In the genomic region with DNA sequence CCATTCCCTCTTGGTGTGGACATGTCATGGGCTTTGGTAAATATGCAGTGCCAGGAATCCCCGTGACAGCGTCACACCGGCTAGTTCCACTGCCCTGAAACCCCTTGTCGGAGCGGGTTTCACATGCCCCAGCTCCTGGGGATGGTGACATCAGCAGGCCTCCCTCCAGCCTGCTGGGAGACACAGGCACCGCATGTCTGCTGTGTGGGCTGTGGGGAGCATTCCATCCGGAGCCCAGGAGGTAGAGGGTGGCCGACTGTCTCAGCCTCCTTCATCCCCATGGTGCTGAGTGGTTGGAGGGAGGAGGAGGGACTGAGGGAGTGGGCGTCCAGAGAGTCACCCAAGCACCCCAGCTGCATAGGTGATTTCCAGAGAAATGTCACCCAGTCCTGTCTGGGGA, we compare ENCODE assay signal across 25 cellular contexts.
DNase-seq lines count a peak whose midpoint lies in the region; ATAC-seq, FAIRE-seq and TF ChIP-seq lines count a peak whose summit lies in the region.
"Had no signal": no experiment of that assay in that cellular context is flagged by ENCODE, and none has a peak within 500 bp of the region (broad histone marks: within the 10 kb centered on the region; RNA-seq: fewer than 3 reads in every experiment).

No MANE protein-coding gene starts in this region.

- TF ChIP-seq RAD21 in H1 (IDR thresholded peaks at IDR 0.05 in 1 of 2, conservative IDR thresholded peaks at IDR 0.05 in 1 of 2; ENCODE audit: low read depth in 2 of 2, low read length in 2 of 2) = no peak

- H3K9me3 Mint-ChIP-seq in activated CD4-positive, alpha-beta T cell treated with anti-CD3 and anti-CD28 coated beads for 36 hours (ENCODE audit: low read depth) = peaks cover 8% of the 10 kb centered on the region

- no peak overlapping the region for H3K56ac ChIP-seq in H1 (replicated peaks; ENCODE audit: insufficient read length, low read depth, low read length)

- no peak overlapping the region for H4K5ac ChIP-seq in H1 (ENCODE audit: insufficient read length, low read depth, low read length)

- no peak overlapping the region for H3K27ac Mint-ChIP-seq in activated CD4-positive, alpha-beta T cell treated with anti-CD3 and anti-CD28 coated beads for 36 hours
- H3K27ac Mint-ChIP-seq: CD14-positive monocyte; CD4-positive, alpha-beta T cell; CD8-positive, alpha-beta memory T cell; GM23338 had no signal

- H3K27ac ChIP-seq in left ventricle myocardium inferior (replicated peaks) (no peak overlapping the region), A673 (ENCODE audit: low read depth, low read length, poor library complexity, severe bottlenecking) (no peak overlapping the region), SJSA1 (peak overlapping the region; percentile 79), H1 (ENCODE audit: low read depth, low read length) (no peak overlapping the region)
- H3K27ac ChIP-seq: 22Rv1; BLaER1 treated with 17β-estradiol and CSF1 and Interleukin-3, amounts not matched to agents 10 nM and 100 nM had no signal

- POLR2A ChIA-PET in A673 (lab: Charles Lee; ENCODE audit: low non-redundant PET) = no interaction called here
- POLR2A ChIA-PET in H1 (lab: Charles Lee; ENCODE audit: partially characterized antibody) = interaction anchor here (0.6 kb wide), 1 partner anchor 12 kb away, joined by 4 read pairs; no protein-coding TSS in a partner anchor
- POLR2A ChIA-PET in activated CD4-positive, alpha-beta T cell treated with anti-CD3 and anti-CD28 coated beads for 36 hours (lab: Charles Lee) = no interaction called here

- no peak overlapping the region for H2BK15ac ChIP-seq in H1 (ENCODE audit: low read length)

- H3K4me2 ChIP-seq in H1 (ENCODE audit: insufficient read depth in 1 of 2, low read depth in 2 of 2, low read length in 2 of 2) = no peak overlapping the region
- H3K4me2 ChIP-seq: BLaER1 treated with 17β-estradiol and CSF1 and Interleukin-3, amounts not matched to agents 10 nM and 100 nM; GM23338 had no signal

- H3K4me1 ChIP-seq in left ventricle myocardium inferior = no peaks in the 10 kb centered on the region
- peaks cover 19% of the 10 kb centered on the region for H3K4me1 ChIP-seq in A673 (ENCODE audit: insufficient read depth, low read length, poor library complexity, severe bottlenecking)
- H3K4me1 ChIP-seq in SJSA1 (replicated peaks) = peaks cover 44% of the 10 kb centered on the region
- no peaks in the 10 kb centered on the region; a peak in 1 of 7 replicates for H3K4me1 ChIP-seq in H1 (replicated peaks in 1 of 4; ENCODE audit: control insufficient read depth in 3 of 4, insufficient read depth in 4 of 4, low read length in 3 of 4)
- H3K4me1 ChIP-seq: BE2C, HAP-1 had no signal

- no peaks in the 10 kb centered on the region; the same call in 1 of the 2 replicates for H3K79me1 ChIP-seq in H1 (ENCODE audit: low read depth, low read length)

- no peak overlapping the region for H3K23ac ChIP-seq in H1 (ENCODE audit: insufficient read length)

- H3K27me3 ChIP-seq in left ventricle myocardium inferior (ENCODE audit: low read depth) (peaks cover 47% of the 10 kb centered on the region), A673 (replicated peaks; ENCODE audit: insufficient read depth, low read depth, low read length, poor library complexity) (no peaks in the 10 kb centered on the region), SJSA1 (replicated peaks) (no peaks in the 10 kb centered on the region), H1 (replicated peaks in 1 of 4; ENCODE audit: control insufficient read depth in 3 of 4, extremely low read depth in 1 of 4, insufficient read depth in 3 of 4, low read length in 3 of 4) (no peaks in the 10 kb centered on the region)
- H3K27me3 ChIP-seq: BE2C; BLaER1 treated with 17β-estradiol and CSF1 and Interleukin-3, amounts not matched to agents 10 nM and 100 nM had no signal

- CTCF ChIA-PET in A673 (lab: Charles Lee) (no interaction called here), H1 (lab: Charles Lee; ENCODE audit: partially characterized antibody) (interaction anchor here (1.0 to 1.3 kb wide), 2 partner anchors 10 to 174 kb away, joined by 3 to 4 read pairs; no protein-coding TSS in a partner anchor)
- CTCF ChIA-PET in activated CD4-positive, alpha-beta T cell treated with anti-CD3 and anti-CD28 coated beads for 36 hours (lab: Charles Lee) = no interaction called here

- no peak for TF ChIP-seq EP300 in H1 (IDR thresholded peaks at IDR 0.05; ENCODE audit: borderline replicate concordance in 1 of 2, low read depth in 2 of 2, low read length in 2 of 2)

- no peaks in the 10 kb centered on the region for H3K23me2 ChIP-seq in H1 (ENCODE audit: low read depth, low read length)

- peak overlapping the region; percentile 25; the same call in 1 of the 2 replicates for H4K8ac ChIP-seq in H1 (ENCODE audit: extremely low read depth, insufficient read depth, low read length)

- DNase-seq in Right ventricle myocardium inferior (ENCODE audit: missing footprints) = peak; percentile 9
- no peak for DNase-seq in left ventricle myocardium inferior
- peak; percentile 27 for DNase-seq in A673 (ENCODE audit: low spot score)
- DNase-seq in SJSA1 (ENCODE audit: low read depth in 1 of 2, low spot score in 2 of 2) = peak; percentile 62 to 70
- no peak for DNase-seq in H1 (ENCODE audit: low read depth in 1 of 2, low spot score in 2 of 2)
- DNase-seq in activated CD4-positive, alpha-beta T cell treated with anti-CD3 and anti-CD28 coated beads for 36 hours = no peak
- no peak for DNase-seq in HPDE6-E6E7 (ENCODE audit: extremely low spot score)
- DNase-seq in foreskin fibroblast = no peak
- DNase-seq: ACHN; AML-193; BE2C; CD4-positive, alpha-beta T cell; CD8-positive, alpha-beta memory T cell; DMS 273 treated with DMSO at 0.1 percent for 48 hours; GF-D8 had no signal

- 64% methylated on average over 8 of the region's 9 CpGs; no CpG with 5 or more reads in 1 of the 2 experiments for WGBS in H1 (ENCODE audit: extremely low coverage in 1 of 2, insufficient coverage in 1 of 2, insufficient read length in 1 of 2, insufficient replicate concordance in 2 of 2, low coverage in 1 of 2, low lambda C conversion rate in 2 of 2, missing lambda C conversion rate in 1 of 2), 2 experiments

- no peak overlapping the region for H3K4me3 ChIP-seq in left ventricle myocardium inferior
- H3K4me3 ChIP-seq in A673 (ENCODE audit: low read depth, low read length, poor library complexity, severe bottlenecking) = no peak overlapping the region
- H3K4me3 ChIP-seq in SJSA1 = no peak overlapping the region
- no peak overlapping the region for H3K4me3 ChIP-seq in H1 (ENCODE audit: extremely low read depth in 1 of 4, insufficient read depth in 2 of 4, low read depth in 3 of 4, low read length in 4 of 4)
- no peak overlapping the region for H3K4me3 ChIP-seq in foreskin fibroblast (ENCODE audit: low read depth in 1 of 2, low read length in 2 of 2)
- H3K4me3 ChIP-seq: BLaER1 treated with 17β-estradiol and CSF1 and Interleukin-3, amounts not matched to agents 10 nM and 100 nM; GM23338; HAP-1 had no signal

- FAIRE-seq in H1 (lab: Jason Lieb, UNC) = no peak
- FAIRE-seq: A204.1, D721Med, GM12891, GM18507, H54 had no signal

- no peak overlapping the region for H4K91ac ChIP-seq in H1 (replicated peaks; ENCODE audit: insufficient read length, low read length)

- no peaks in the 10 kb centered on the region for H4K20me1 ChIP-seq in H1 (replicated peaks in 1 of 2; ENCODE audit: control insufficient read depth in 1 of 2, insufficient read depth in 2 of 2, low read length in 2 of 2)

- TF ChIP-seq CTCF in left ventricle myocardium inferior (IDR thresholded peaks at IDR 0.05; ENCODE audit: borderline replicate concordance) (no peak), A673 (conservative IDR thresholded peaks at IDR 0.05; ENCODE audit: low read depth, low read length) (no peak), H1 (IDR thresholded peaks at IDR 0.05; ENCODE audit: control extremely low read depth in 1 of 3, insufficient read depth in 1 of 3, low read depth in 1 of 3, low read length in 3 of 3) (no peak), foreskin fibroblast (IDR thresholded peaks at IDR 0.05; ENCODE audit: low read depth, low read length) (no peak)

- H2AFZ ChIP-seq in H1 (ENCODE audit: low read length) = no peak overlapping the region
- H2AFZ ChIP-seq: GM23338 had no signal

- no TSS peak for BruUV-seq in A673 (replicated peaks; lab: Mats Ljungman, UMichigan)

- H2BK5ac ChIP-seq in H1 (ENCODE audit: low read depth, low read length) = no peak overlapping the region

- H3K36me3 ChIP-seq in left ventricle myocardium inferior (no peaks in the 10 kb centered on the region), A673 (ENCODE audit: insufficient read depth, low read length, poor library complexity, severe bottlenecking) (peaks cover 10% of the 10 kb centered on the region), SJSA1 (peaks cover 10% of the 10 kb centered on the region), H1 (ENCODE audit: control insufficient read depth in 2 of 4, insufficient read depth in 4 of 4, low read length in 3 of 4) (no peaks in the 10 kb centered on the region)
- H3K36me3 ChIP-seq: BE2C, HAP-1 had no signal

- no peaks in the 10 kb centered on the region for H3K79me2 ChIP-seq in H1 (ENCODE audit: control insufficient read depth in 1 of 2, insufficient read depth in 2 of 2, low read length in 2 of 2)

- no peak overlapping the region for H2BK120ac ChIP-seq in H1 (replicated peaks; ENCODE audit: low read depth, low read length)

- H2BK12ac ChIP-seq in H1 (ENCODE audit: low read depth, low read length) = no peak overlapping the region

- H3K27me3 Mint-ChIP-seq in activated CD4-positive, alpha-beta T cell treated with anti-CD3 and anti-CD28 coated beads for 36 hours = no peaks in the 10 kb centered on the region
- H3K27me3 Mint-ChIP-seq: CD4-positive, alpha-beta T cell had no signal

- H2BK20ac ChIP-seq in H1 (ENCODE audit: low read length) = no peak overlapping the region

- H3K4ac ChIP-seq in H1 (replicated peaks; ENCODE audit: insufficient read length, low read depth, low read length) = no peak overlapping the region

- no peak overlapping the region for H3K14ac ChIP-seq in H1 (ENCODE audit: insufficient read length)

- no peak overlapping the region for H3K18ac ChIP-seq in H1 (ENCODE audit: extremely low read depth, low read length)

- no peak overlapping the region for H3K9ac ChIP-seq in H1 (replicated peaks in 1 of 4; ENCODE audit: extremely low read depth in 1 of 4, low read depth in 3 of 4, low read length in 3 of 4)
- H3K9ac ChIP-seq: BLaER1 treated with 17β-estradiol and CSF1 and Interleukin-3, amounts not matched to agents 10 nM and 100 nM had no signal

- H3K4me3 Mint-ChIP-seq in activated CD4-positive, alpha-beta T cell treated with anti-CD3 and anti-CD28 coated beads for 36 hours = no peak overlapping the region
- H3K4me3 Mint-ChIP-seq: CD14-positive monocyte; CD4-positive, alpha-beta T cell; CD8-positive, alpha-beta memory T cell; GM23338 had no signal

- intact Hi-C loops in Right ventricle myocardium inferior (cut with DNase I) (no loop called here), left ventricle myocardium inferior (cut with micrococcal nuclease) (no loop called here), A673 (cut with micrococcal nuclease; ENCODE audit: unreplicated experiment) (loop anchor here (10.0 kb wide), 1 partner anchor 92 kb away; no protein-coding TSS in a partner anchor)
- intact Hi-C loops in activated CD4-positive, alpha-beta T cell treated with anti-CD3 and anti-CD28 coated beads for 36 hours (cut with DNase I, micrococcal nuclease) = no loop called here

- H3K36me3 Mint-ChIP-seq in activated CD4-positive, alpha-beta T cell treated with anti-CD3 and anti-CD28 coated beads for 36 hours (ENCODE audit: low read depth) = no peaks in the 10 kb centered on the region
- H3K36me3 Mint-ChIP-seq: CD14-positive monocyte; CD8-positive, alpha-beta memory T cell had no signal

- H3K9me3 ChIP-seq in left ventricle myocardium inferior (replicated peaks) (peaks cover 34% of the 10 kb centered on the region), A673 (ENCODE audit: low read depth, low read length, poor library complexity, severe bottlenecking) (peaks cover 9% of the 10 kb centered on the region), SJSA1 (replicated peaks) (peaks cover 14% of the 10 kb centered on the region), H1 (ENCODE audit: insufficient read depth in 2 of 2, low read depth in 1 of 2, low read length in 1 of 2) (peaks cover 13 to 16% of the 10 kb centered on the region in 2 experiments)
- H3K9me3 ChIP-seq: BE2C, HAP-1 had no signal

- ATAC-seq in Right ventricle myocardium inferior = no peak
- no peak for ATAC-seq in activated CD4-positive, alpha-beta T cell treated with anti-CD3 and anti-CD28 coated beads for 36 hours
- ATAC-seq: GM23338 had no signal

- no peaks in the 10 kb centered on the region for H3K4me1 Mint-ChIP-seq in activated CD4-positive, alpha-beta T cell treated with anti-CD3 and anti-CD28 coated beads for 36 hours
- H3K4me1 Mint-ChIP-seq: CD14-positive monocyte; CD8-positive, alpha-beta memory T cell; GM23338 had no signal

- H2AK5ac ChIP-seq in H1 (ENCODE audit: low read depth, low read length) = no peak overlapping the region

- no peak for TF ChIP-seq POLR2A in H1 (IDR thresholded peaks at IDR 0.05; ENCODE audit: control extremely low read depth in 1 of 2, low read depth in 2 of 2, low read length in 2 of 2)

Comparison
In these comparisons a context has a peak if more than half of its experiments do, and no peak if none do; other contexts are left out.
1. DNase-seq: peak in Right ventricle myocardium inferior (single experiment), A673 (single experiment) and SJSA1 (2 of 2); none in left ventricle myocardium inferior (single experiment), H1 (0 of 2), activated CD4-positive, alpha-beta T cell treated with anti-CD3 and anti-CD28 coated beads for 36 hours (single experiment), HPDE6-E6E7 (single experiment) and foreskin fibroblast (0 of 2).